9 cellular contexts compared by ENCODE assay signal in the genomic region with DNA sequence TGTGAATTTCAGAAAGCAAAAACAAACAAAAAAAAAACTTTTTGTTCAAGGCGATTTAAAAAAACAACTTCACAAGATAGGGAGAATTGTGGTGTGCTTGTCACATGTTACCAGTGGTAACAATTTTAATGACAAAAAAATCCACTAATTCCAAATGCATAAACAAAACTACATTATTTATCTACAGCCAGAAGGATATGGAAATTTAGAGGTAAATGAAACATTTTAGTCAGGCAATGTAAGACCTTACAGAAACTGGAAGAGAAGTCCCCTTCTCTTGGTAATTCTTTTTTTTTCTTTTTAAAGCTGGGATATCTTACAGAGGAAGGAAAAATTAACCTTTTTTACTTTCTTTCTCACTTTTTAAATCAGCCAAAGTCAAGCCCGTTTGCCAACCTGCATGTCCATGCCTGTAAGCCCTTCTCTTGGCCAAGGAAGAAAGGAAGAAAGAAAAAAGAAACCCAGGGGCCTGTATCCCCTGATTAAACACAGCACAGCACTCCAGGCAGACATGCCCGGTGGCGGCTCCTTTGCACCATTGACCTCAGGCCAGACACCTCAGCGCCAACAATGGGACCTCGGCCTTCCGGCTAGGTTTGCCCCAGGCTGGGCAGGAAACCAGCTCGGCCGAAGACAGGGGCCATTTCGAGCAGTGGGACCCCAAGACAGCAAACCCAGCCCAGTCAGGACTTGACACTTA.
DNase-seq lines count a peak whose midpoint lies in the region; ATAC-seq and TF ChIP-seq lines count a peak whose summit lies in the region.
"Had no signal": no experiment of that assay in that cellular context is flagged by ENCODE, and none has a peak within 500 bp of the region (broad histone marks: within the 10 kb centered on the region; RNA-seq: fewer than 3 reads in every experiment).

No MANE protein-coding gene starts in this region.

- H3K4me3 ChIP-seq in muscle layer of colon (ENCODE audit: low read depth in 1 of 2, low read length in 2 of 2) = peak overlapping the region; percentile 67 to 74
- H3K4me3 ChIP-seq in coronary artery = no peak overlapping the region

- no peaks in the 10 kb centered on the region for H3K9me3 ChIP-seq in muscle layer of colon (ENCODE audit: low read length)

- DNase-seq in ACHN (peak; percentile 65), ELF-1 (ENCODE audit: low read depth, low spot score) (peak; percentile 77), coronary artery (ENCODE audit: low spot score) (no peak), GM20000 (ENCODE audit: low spot score) (no peak), NCI-H2029 (lab: John Stamatoyannopoulos, UW) (no peak)
- peak; percentile 21 to 27 for DNase-seq in activated T-cell treated with anti-CD3 and anti-CD28 coated beads, Interleukin-2, amount 50 U/mL, for 48 hours
- DNase-seq: NCI-H524 treated with DMSO at 0.1 percent for 48 hours had no signal

- H3K4me1 ChIP-seq in muscle layer of colon (ENCODE audit: insufficient read depth, low read length) = peaks cover 8% of the 10 kb centered on the region

- H3K27ac ChIP-seq in muscle layer of colon (ENCODE audit: low read depth, low read length) (peak overlapping the region; percentile 93), coronary artery (no peak overlapping the region)

- H3K9ac ChIP-seq in muscle layer of colon (ENCODE audit: low read length) = peak overlapping the region; percentile 89

- H3K27me3 ChIP-seq in muscle layer of colon (ENCODE audit: control insufficient read depth in 1 of 2, insufficient read depth in 2 of 2, low read length in 2 of 2) = peaks cover 0 to 15% of the 10 kb centered on the region in 2 donors

- no peak for TF ChIP-seq CTCF in coronary artery (IDR thresholded peaks at IDR 0.05)
- no peak for TF ChIP-seq CTCF in GM20000 (IDR thresholded peaks at IDR 0.05; ENCODE audit: extremely low read depth, missing control alignments)

- H3K36me3 ChIP-seq in muscle layer of colon (ENCODE audit: insufficient read depth, low read length) = peaks cover 7% of the 10 kb centered on the region

- in situ Hi-C loops in ACHN (cut with HindIII; ENCODE audit: low pct_ligation_motif_present, low pct_unique_long_range_greater_than_20kb, low sequenced_read_pairs) = no loop called here

- no peak for ATAC-seq in GM21786 (IDR thresholded peaks at IDR 0.05; ENCODE audit: unreplicated experiment)

Comparison
In these comparisons a context has a peak if more than half of its experiments do, and no peak if none do; other contexts are left out.
1. DNase-seq: peak in ACHN (single experiment), ELF-1 (single experiment) and activated T-cell treated with anti-CD3 and anti-CD28 coated beads, Interleukin-2, amount 50 U/mL, for 48 hours (2 of 2); none in coronary artery (single experiment), GM20000 (single experiment) and NCI-H2029 (single experiment).